1 cellular context compared by ENCODE assay signal in genomic region chr7:150378853-150379589, GRCh38.
TF ChIP-seq lines count a peak whose summit lies in the region.

Gene ZNF775, plus strand, starts transcription at chr7:150379330. Its CDS starts 9,141 bp downstream, at chr7:150388471.

TF ChIP-seq in HEK293, 187 proteins besides CTCF, POLR2A, EP300 and RAD21 (continued from another document):
- TF ChIP-seq ZIC2 (tag by site-specific recombination; IDR thresholded peaks at IDR 0.05) (peak; percentile 85), ZNF692 (tag by site-specific recombination; IDR thresholded peaks at IDR 0.05) (peak; percentile 40; the same call in 1 of the 2 replicates), ZNF580 (tag by site-specific recombination; IDR thresholded peaks at IDR 0.05) (no peak), PRDM10 (tag by site-specific recombination; IDR thresholded peaks at IDR 0.05) (no peak), ZNF324 (tag by site-specific recombination; IDR thresholded peaks at IDR 0.05) (no peak), ZNF335 (tag by site-specific recombination; conservative IDR thresholded peaks at IDR 0.05) (peak; percentile 78), ZFP69B (tag by site-specific recombination; IDR thresholded peaks at IDR 0.05) (peak; percentile 29; the same call in 1 of the 2 replicates), ZNF221 (tag by site-specific recombination; IDR thresholded peaks at IDR 0.05; ENCODE audit: borderline replicate concordance) (no peak), ZBTB7A (tag by site-specific recombination; IDR thresholded peaks at IDR 0.05; ENCODE audit: low read depth) (peak; percentile 64; the same call in 1 of the 2 replicates), ZNF561 (tag by site-specific recombination; IDR thresholded peaks at IDR 0.05; ENCODE audit: borderline replicate concordance) (peak; percentile 81; the same call in 1 of the 2 replicates), PRDM1 (tag by site-specific recombination; IDR thresholded peaks at IDR 0.05) (no peak), SP2 (tag by site-specific recombination; IDR thresholded peaks at IDR 0.05) (peak; percentile 90), ZNF202 (tag by site-specific recombination; IDR thresholded peaks at IDR 0.05; ENCODE audit: borderline replicate concordance) (no peak), ZBTB10 (tag by site-specific recombination; IDR thresholded peaks at IDR 0.05) (peak; percentile 55), ZNF660 (tag by site-specific recombination; IDR thresholded peaks at IDR 0.05) (peak; percentile 42; the same call in 1 of the 2 replicates), KLF7 (tag by site-specific recombination; IDR thresholded peaks at IDR 0.05; ENCODE audit: borderline replicate concordance) (no peak), ZNF274 (IDR thresholded peaks at IDR 0.05; ENCODE audit: low read length) (no peak), ZNF274 (tag by site-specific recombination; IDR thresholded peaks at IDR 0.05; ENCODE audit: borderline replicate concordance) (no peak), ZNF23 (tag by site-specific recombination; IDR thresholded peaks at IDR 0.05; ENCODE audit: borderline replicate concordance) (no peak), GLI4 (tag by site-specific recombination; IDR thresholded peaks at IDR 0.05) (0 out of 2 replicates have a peak, but pooled peaks have one; percentile 36), KLF16 (tag by site-specific recombination; IDR thresholded peaks at IDR 0.05) (no peak), ZNF114 (tag by site-specific recombination; IDR thresholded peaks at IDR 0.05) (no peak), BCL11A (tag by site-specific recombination; IDR thresholded peaks at IDR 0.05; ENCODE audit: low read depth) (peak; percentile 33; the same call in 1 of the 2 replicates), ZBTB8A (tag by site-specific recombination; IDR thresholded peaks at IDR 0.05) (peak; percentile 98), GLIS2 (tag by site-specific recombination; IDR thresholded peaks at IDR 0.05) (peak; percentile 95), ZNF302 (tag by site-specific recombination; IDR thresholded peaks at IDR 0.05; ENCODE audit: low read depth) (no peak), ZBTB20 (tag by site-specific recombination; IDR thresholded peaks at IDR 0.05) (peak; percentile 84), ZNF501 (tag by site-specific recombination; IDR thresholded peaks at IDR 0.05) (0 out of 2 replicates have a peak, but pooled peaks have one; percentile 26), ZNF426 (tag by site-specific recombination; IDR thresholded peaks at IDR 0.05) (no peak), MYNN (tag by site-specific recombination; IDR thresholded peaks at IDR 0.05; ENCODE audit: borderline replicate concordance) (no peak)
- TF ChIP-seq, protein P1, sequence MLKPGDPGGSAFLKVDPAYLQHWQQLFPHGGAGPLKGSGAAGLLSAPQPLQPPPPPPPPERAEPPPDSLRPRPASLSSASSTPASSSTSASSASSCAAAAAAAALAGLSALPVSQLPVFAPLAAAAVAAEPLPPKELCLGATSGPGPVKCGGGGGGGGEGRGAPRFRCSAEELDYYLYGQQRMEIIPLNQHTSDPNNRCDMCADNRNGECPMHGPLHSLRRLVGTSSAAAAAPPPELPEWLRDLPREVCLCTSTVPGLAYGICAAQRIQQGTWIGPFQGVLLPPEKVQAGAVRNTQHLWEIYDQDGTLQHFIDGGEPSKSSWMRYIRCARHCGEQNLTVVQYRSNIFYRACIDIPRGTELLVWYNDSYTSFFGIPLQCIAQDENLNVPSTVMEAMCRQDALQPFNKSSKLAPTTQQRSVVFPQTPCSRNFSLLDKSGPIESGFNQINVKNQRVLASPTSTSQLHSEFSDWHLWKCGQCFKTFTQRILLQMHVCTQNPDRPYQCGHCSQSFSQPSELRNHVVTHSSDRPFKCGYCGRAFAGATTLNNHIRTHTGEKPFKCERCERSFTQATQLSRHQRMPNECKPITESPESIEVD (tag by site-specific recombination; IDR thresholded peaks at IDR 0.05), result no peak
- TF ChIP-seq, protein P2, sequence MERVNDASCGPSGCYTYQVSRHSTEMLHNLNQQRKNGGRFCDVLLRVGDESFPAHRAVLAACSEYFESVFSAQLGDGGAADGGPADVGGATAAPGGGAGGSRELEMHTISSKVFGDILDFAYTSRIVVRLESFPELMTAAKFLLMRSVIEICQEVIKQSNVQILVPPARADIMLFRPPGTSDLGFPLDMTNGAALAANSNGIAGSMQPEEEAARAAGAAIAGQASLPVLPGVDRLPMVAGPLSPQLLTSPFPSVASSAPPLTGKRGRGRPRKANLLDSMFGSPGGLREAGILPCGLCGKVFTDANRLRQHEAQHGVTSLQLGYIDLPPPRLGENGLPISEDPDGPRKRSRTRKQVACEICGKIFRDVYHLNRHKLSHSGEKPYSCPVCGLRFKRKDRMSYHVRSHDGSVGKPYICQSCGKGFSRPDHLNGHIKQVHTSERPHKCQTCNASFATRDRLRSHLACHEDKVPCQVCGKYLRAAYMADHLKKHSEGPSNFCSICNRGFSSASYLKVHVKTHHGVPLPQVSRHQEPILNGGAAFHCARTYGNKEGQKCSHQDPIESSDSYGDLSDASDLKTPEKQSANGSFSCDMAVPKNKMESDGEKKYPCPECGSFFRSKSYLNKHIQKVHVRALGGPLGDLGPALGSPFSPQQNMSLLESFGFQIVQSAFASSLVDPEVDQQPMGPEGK (tag by site-specific recombination; IDR thresholded peaks at IDR 0.05), result no peak; the same call in 1 of the 2 replicates
- TF ChIP-seq, protein P3, sequence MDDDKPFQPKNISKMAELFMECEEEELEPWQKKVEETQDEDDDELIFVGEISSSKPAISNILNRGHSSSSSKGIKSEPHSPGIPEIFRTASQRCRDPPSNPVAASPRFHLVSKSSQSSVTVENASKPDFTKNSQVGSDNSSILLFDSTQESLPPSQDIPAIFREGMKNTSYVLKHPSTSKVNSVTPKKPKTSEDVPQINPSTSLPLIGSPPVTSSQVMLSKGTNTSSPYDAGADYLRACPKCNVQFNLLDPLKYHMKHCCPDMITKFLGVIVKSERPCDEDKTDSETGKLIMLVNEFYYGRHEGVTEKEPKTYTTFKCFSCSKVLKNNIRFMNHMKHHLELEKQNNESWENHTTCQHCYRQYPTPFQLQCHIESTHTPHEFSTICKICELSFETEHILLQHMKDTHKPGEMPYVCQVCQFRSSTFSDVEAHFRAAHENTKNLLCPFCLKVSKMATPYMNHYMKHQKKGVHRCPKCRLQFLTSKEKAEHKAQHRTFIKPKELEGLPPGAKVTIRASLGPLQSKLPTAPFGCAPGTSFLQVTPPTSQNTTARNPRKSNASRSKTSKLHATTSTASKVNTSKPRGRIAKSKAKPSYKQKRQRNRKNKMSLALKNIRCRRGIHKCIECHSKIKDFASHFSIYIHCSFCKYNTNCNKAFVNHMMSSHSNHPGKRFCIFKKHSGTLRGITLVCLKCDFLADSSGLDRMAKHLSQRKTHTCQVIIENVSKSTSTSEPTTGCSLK (tag by site-specific recombination; IDR thresholded peaks at IDR 0.05), result no peak
- TF ChIP-seq, protein P4, sequence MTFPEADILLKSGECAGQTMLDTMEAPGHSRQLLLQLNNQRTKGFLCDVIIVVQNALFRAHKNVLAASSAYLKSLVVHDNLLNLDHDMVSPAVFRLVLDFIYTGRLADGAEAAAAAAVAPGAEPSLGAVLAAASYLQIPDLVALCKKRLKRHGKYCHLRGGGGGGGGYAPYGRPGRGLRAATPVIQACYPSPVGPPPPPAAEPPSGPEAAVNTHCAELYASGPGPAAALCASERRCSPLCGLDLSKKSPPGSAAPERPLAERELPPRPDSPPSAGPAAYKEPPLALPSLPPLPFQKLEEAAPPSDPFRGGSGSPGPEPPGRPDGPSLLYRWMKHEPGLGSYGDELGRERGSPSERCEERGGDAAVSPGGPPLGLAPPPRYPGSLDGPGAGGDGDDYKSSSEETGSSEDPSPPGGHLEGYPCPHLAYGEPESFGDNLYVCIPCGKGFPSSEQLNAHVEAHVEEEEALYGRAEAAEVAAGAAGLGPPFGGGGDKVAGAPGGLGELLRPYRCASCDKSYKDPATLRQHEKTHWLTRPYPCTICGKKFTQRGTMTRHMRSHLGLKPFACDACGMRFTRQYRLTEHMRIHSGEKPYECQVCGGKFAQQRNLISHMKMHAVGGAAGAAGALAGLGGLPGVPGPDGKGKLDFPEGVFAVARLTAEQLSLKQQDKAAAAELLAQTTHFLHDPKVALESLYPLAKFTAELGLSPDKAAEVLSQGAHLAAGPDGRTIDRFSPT (tag by site-specific recombination; IDR thresholded peaks at IDR 0.05), result peak; percentile 99
